ENCODE assay signal across 1 cellular context in the genomic region with DNA sequence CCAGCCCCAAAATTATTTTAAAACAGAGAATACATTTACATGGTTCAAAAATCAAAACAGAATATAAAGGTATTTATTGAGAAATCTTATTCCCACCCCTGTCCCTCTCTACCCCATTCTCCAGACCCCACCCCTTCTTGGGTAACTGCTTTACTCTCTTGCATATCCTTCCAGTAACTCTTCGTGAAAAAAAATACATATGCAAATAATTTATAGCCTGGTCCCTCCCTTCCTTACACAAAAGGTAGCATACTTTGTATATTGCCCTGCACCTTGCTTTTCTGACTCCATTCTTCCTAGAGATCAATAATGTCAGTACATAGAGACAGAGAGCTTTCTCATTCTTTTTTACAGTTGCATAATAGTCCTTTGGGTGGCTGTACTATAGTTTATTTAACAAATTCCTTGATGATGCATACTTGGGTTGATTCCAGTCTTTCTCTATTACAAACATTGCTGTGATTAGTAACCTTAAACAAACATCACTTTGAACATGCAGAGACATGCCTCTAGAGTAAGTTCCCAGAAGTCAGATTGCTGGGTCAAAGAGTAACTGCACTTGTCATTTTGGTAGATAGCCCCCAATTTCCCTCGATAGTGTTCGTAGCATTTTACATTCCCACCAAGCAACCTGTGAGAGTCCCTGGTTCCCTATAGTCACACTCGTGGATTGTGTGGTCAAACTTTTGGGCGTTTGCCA.
A peak's percentile ranks its signal among the peaks of the same experiment; 100 is the strongest.
TF ChIP-seq lines count a peak whose summit lies in the region.

No MANE protein-coding gene starts in this region.

TF ChIP-seq in A549, 52 proteins besides CTCF, POLR2A, EP300 and RAD21 (continued from another document):
- TF ChIP-seq, protein P1, sequence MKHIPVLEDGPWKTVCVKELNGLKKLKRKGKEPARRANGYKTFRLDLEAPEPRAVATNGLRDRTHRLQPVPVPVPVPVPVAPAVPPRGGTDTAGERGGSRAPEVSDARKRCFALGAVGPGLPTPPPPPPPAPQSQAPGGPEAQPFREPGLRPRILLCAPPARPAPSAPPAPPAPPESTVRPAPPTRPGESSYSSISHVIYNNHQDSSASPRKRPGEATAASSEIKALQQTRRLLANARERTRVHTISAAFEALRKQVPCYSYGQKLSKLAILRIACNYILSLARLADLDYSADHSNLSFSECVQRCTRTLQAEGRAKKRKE (CRISPR knock-in tag; IDR thresholded peaks at IDR 0.05; ENCODE audit: low read depth) = no peak
- no peak for TF ChIP-seq RNF2 (IDR thresholded peaks at IDR 0.05; ENCODE audit: borderline replicate concordance, low read depth)
- no peak; the same call in 1 of the 2 replicates for TF ChIP-seq ZSCAN20 (CRISPR knock-in tag; IDR thresholded peaks at IDR 0.05)
- TF ChIP-seq, protein P2, sequence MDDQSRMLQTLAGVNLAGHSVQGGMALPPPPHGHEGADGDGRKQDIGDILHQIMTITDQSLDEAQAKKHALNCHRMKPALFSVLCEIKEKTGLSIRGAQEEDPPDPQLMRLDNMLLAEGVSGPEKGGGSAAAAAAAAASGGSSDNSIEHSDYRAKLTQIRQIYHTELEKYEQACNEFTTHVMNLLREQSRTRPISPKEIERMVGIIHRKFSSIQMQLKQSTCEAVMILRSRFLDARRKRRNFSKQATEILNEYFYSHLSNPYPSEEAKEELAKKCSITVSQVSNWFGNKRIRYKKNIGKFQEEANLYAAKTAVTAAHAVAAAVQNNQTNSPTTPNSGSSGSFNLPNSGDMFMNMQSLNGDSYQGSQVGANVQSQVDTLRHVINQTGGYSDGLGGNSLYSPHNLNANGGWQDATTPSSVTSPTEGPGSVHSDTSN (IDR thresholded peaks at IDR 0.05) = no peak
- no peak for TF ChIP-seq EHMT2 (IDR thresholded peaks at IDR 0.05; ENCODE audit: low read depth)
- TF ChIP-seq BHLHE40 (IDR thresholded peaks at IDR 0.05; ENCODE audit: low read depth, low read length) = no peak
- TF ChIP-seq ESRRA (IDR thresholded peaks at IDR 0.05; ENCODE audit: borderline replicate concordance, low read length) = no peak
- TF ChIP-seq HDAC2 (IDR thresholded peaks at IDR 0.05) = no peak
- TF ChIP-seq ZFP36 (IDR thresholded peaks at IDR 0.05; ENCODE audit: borderline replicate concordance, partially characterized antibody) = no peak
- TF ChIP-seq BCL3 (IDR thresholded peaks at IDR 0.05) = peak; percentile 79; the same call in 2 of the 3 replicates
- TF ChIP-seq MYC (IDR thresholded peaks at IDR 0.05; ENCODE audit: borderline replicate concordance, low read length) = no peak
- TF ChIP-seq, protein P3, sequence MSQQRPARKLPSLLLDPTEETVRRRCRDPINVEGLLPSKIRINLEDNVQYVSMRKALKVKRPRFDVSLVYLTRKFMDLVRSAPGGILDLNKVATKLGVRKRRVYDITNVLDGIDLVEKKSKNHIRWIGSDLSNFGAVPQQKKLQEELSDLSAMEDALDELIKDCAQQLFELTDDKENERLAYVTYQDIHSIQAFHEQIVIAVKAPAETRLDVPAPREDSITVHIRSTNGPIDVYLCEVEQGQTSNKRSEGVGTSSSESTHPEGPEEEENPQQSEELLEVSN (IDR thresholded peaks at IDR 0.05; ENCODE audit: borderline replicate concordance, low read depth) = no peak
- TF ChIP-seq SMC3 (IDR thresholded peaks at IDR 0.05) = no peak; the same call in 2 of the 3 replicates
- TF ChIP-seq, protein P4, sequence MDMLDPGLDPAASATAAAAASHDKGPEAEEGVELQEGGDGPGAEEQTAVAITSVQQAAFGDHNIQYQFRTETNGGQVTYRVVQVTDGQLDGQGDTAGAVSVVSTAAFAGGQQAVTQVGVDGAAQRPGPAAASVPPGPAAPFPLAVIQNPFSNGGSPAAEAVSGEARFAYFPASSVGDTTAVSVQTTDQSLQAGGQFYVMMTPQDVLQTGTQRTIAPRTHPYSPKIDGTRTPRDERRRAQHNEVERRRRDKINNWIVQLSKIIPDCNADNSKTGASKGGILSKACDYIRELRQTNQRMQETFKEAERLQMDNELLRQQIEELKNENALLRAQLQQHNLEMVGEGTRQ (IDR thresholded peaks at IDR 0.05) = no peak
- peak; percentile 63; the same call in 1 of the 2 replicates for TF ChIP-seq MAX (IDR thresholded peaks at IDR 0.05)
- peak; percentile 93 to 96 for TF ChIP-seq CEBPB (IDR thresholded peaks at IDR 0.05)
- TF ChIP-seq KDM5A (IDR thresholded peaks at IDR 0.05) = no peak
- no peak for TF ChIP-seq EHF (CRISPR knock-in tag; IDR thresholded peaks at IDR 0.05)
- no peak for TF ChIP-seq HEYL (CRISPR knock-in tag; IDR thresholded peaks at IDR 0.05)
- peak; percentile 100 for TF ChIP-seq TP53 (CRISPR knock-in tag; IDR thresholded peaks at IDR 0.05)
